ENCODE assay signal across 10 cellular contexts in genomic region chr1:10867914-10868598, GRCh38.
DNase-seq lines count a peak whose midpoint lies in the region; ATAC-seq and TF ChIP-seq lines count a peak whose summit lies in the region.
"Had no signal": no experiment of that assay in that cellular context is flagged by ENCODE, and none has a peak within 500 bp of the region (broad histone marks: within the 10 kb centered on the region; RNA-seq: fewer than 3 reads in every experiment).

No MANE protein-coding gene starts in this region.

- H3K4me1 Mint-ChIP-seq in natural killer cell: peaks cover 5 to 16% of the 10 kb centered on the region in 2 donors

- H3K36me3 ChIP-seq in OCI-LY3 (replicated peaks; ENCODE audit: low read depth, low read length) (no peaks in the 10 kb centered on the region), smooth muscle cell (ENCODE audit: low read depth) (no peaks in the 10 kb centered on the region)

- no peaks in the 10 kb centered on the region for H3K9me3 Mint-ChIP-seq in natural killer cell
- H3K9me3 Mint-ChIP-seq: IgD-negative memory B cell had no signal

- H3K4me1 ChIP-seq in OCI-LY3 (ENCODE audit: low read length): peaks cover 3% of the 10 kb centered on the region; the same call in 1 of the 2 replicates
- H3K4me1 ChIP-seq in smooth muscle cell (ENCODE audit: low read depth): peaks cover 13% of the 10 kb centered on the region

- H3K27ac ChIP-seq in OCI-LY3 (ENCODE audit: low read length) (no peak overlapping the region), smooth muscle cell (ENCODE audit: low read depth) (no peak overlapping the region)

- H3K27ac Mint-ChIP-seq in natural killer cell: no peak overlapping the region

- H4K20me1 ChIP-seq in OCI-LY3 (ENCODE audit: insufficient read depth, low read length) (no peaks in the 10 kb centered on the region), smooth muscle cell (ENCODE audit: low read depth) (no peaks in the 10 kb centered on the region)

- H2AFZ ChIP-seq in OCI-LY3 (ENCODE audit: low read depth, low read length): no peak overlapping the region; the same call in 1 of the 2 replicates
- no peak overlapping the region for H2AFZ ChIP-seq in smooth muscle cell (ENCODE audit: low read depth)

- peak overlapping the region; percentile 61 for H3K4me3 Mint-ChIP-seq in natural killer cell

- DNase-seq in COR-L47 (lab: John Stamatoyannopoulos, UW) (peak; percentile 92), NCI-H1092 treated with DMSO at 0.1 percent for 48 hours (lab: John Stamatoyannopoulos, UW) (peak; percentile 98), natural killer cell (no peak), smooth muscle cell (lab: John Stamatoyannopoulos, UW; ENCODE audit: unreplicated experiment) (no peak)
- DNase-seq in activated CD4-positive, alpha-beta T cell treated with anti-CD3 and anti-CD28 coated beads, Interleukin-2, amount 50 U/mL, for 48 hours: no peak
- DNase-seq: activated CD4-positive, alpha-beta T cell treated with anti-CD3 and anti-CD28 coated beads for 48 hours; GDM1 had no signal

- no peaks in the 10 kb centered on the region for H3K36me3 Mint-ChIP-seq in natural killer cell
- H3K36me3 Mint-ChIP-seq: IgD-negative memory B cell had no signal

- peaks cover 43% of the 10 kb centered on the region for H3K27me3 ChIP-seq in OCI-LY3 (ENCODE audit: low read depth, low read length)
- H3K27me3 ChIP-seq in smooth muscle cell (ENCODE audit: low read depth): peaks cover 37% of the 10 kb centered on the region

- no peaks in the 10 kb centered on the region for H3F3A ChIP-seq in smooth muscle cell (ENCODE audit: low read depth)

- no peak for TF ChIP-seq CTCF in OCI-LY3 (IDR thresholded peaks at IDR 0.05; ENCODE audit: low read depth, low read length)
- no peak for TF ChIP-seq CTCF in natural killer cell (IDR thresholded peaks at IDR 0.05)
- no peak for TF ChIP-seq CTCF in smooth muscle cell (IDR thresholded peaks at IDR 0.05; ENCODE audit: borderline replicate concordance, insufficient read depth, poor library complexity, severe bottlenecking)

- ATAC-seq in natural killer cell: no peak
- ATAC-seq in GM19351 (IDR thresholded peaks at IDR 0.05; ENCODE audit: unreplicated experiment): no peak

- H3K4me2 ChIP-seq in OCI-LY3 (ENCODE audit: low read length): 0 out of 2 replicates have a peak overlapping the region, but pooled peaks have one; percentile 89
- H3K4me2 ChIP-seq in smooth muscle cell: no peak overlapping the region

- H3K9me3 ChIP-seq in OCI-LY3 (ENCODE audit: insufficient read depth, low read length): no peaks in the 10 kb centered on the region
- H3K9me3 ChIP-seq in smooth muscle cell (replicated peaks; ENCODE audit: low read depth): no peaks in the 10 kb centered on the region

- peaks cover 47 to 53% of the 10 kb centered on the region in 2 donors for H3K27me3 Mint-ChIP-seq in natural killer cell (ENCODE audit: low read depth in 2 of 2)

- intact Hi-C loops in natural killer cell (cut with micrococcal nuclease): loop anchor here (1.0 to 5.0 kb wide), 5 partner anchors 44 to 438 kb away; partner anchors contain the start of gene CENPS

- H3K9ac ChIP-seq in OCI-LY3 (ENCODE audit: low read length) (no peak overlapping the region), smooth muscle cell (ENCODE audit: low read depth) (no peak overlapping the region)

- H3K4me3 ChIP-seq in OCI-LY3 (ENCODE audit: low read length) (no peak overlapping the region), smooth muscle cell (no peak overlapping the region)

- no peaks in the 10 kb centered on the region for H3K79me2 ChIP-seq in OCI-LY3 (ENCODE audit: low read length)
- H3K79me2 ChIP-seq in smooth muscle cell (ENCODE audit: low read depth): no peaks in the 10 kb centered on the region

- WGBS in smooth muscle cell (ENCODE audit: low lambda C conversion rate): 79% methylated on average over 17 of the region's 17 CpGs

Comparison
In these comparisons a context has a peak if more than half of its experiments do, and no peak if none do; other contexts are left out.
1. DNase-seq: peak in COR-L47 (single experiment) and NCI-H1092 treated with DMSO at 0.1 percent for 48 hours (single experiment); none in natural killer cell (single experiment), activated CD4-positive, alpha-beta T cell treated with anti-CD3 and anti-CD28 coated beads, Interleukin-2, amount 50 U/mL, for 48 hours (0 of 2) and smooth muscle cell (single experiment).